In the genomic region with DNA sequence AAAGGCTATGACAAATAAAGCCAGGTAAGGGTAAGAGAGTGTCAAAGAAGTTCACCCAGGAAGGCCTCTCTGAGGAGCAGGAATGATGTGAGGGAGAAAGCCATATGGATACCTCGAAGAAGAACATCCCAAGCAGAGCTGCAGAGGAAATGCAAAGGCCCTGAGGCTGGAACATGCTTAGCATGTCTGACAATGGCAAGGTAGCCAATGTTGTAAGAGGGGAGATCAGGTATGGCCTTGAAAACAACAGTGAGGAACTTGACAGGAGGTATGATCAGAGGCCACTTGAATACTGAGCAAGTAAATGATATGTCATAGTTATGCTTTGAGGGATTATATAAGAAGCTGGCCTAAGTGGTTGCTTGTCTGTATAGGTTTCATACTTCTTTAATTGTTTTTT, we compare ENCODE assay signal across 13 cellular contexts. TPM values are rescaled to one million over a fixed set of nuclear protein-coding genes. Genes with fewer than 3 reads are reported as not detected.
DNase-seq lines count a peak whose midpoint lies in the region; ATAC-seq and TF ChIP-seq lines count a peak whose summit lies in the region.
"Had no signal": no experiment of that assay in that cellular context is flagged by ENCODE, and none has a peak within 500 bp of the region (broad histone marks: within the 10 kb centered on the region; RNA-seq: fewer than 3 reads in every experiment).

No MANE protein-coding gene starts in this region.

- H3K27me3 Mint-ChIP-seq in activated T-helper 17 cell treated with anti-CD3 and anti-CD28 coated beads, Interleukin-2, amount 50 U/mL, for 72 hours = no peaks in the 10 kb centered on the region
- H3K27me3 Mint-ChIP-seq in naive thymus-derived CD8-positive, alpha-beta T cell = no peaks in the 10 kb centered on the region
- H3K27me3 Mint-ChIP-seq: progenitor cell of endocrine pancreas had no signal

- H3K36me3 ChIP-seq in BLaER1 treated with 17β-estradiol and CSF1 and Interleukin-3, amounts not matched to agents 10 nM and 100 nM = peaks cover 0 to 46% (median 21%) of the 10 kb centered on the region in 11 experiments; a peak in 13 of 22 replicates
- no peaks in the 10 kb centered on the region for H3K36me3 ChIP-seq in upper lobe of left lung

- TF ChIP-seq CTCF in upper lobe of left lung (IDR thresholded peaks at IDR 0.05) = no peak

- peak overlapping the region; percentile 22 to 97 (median 90) for H3K4me2 ChIP-seq in BLaER1 treated with 17β-estradiol and CSF1 and Interleukin-3, amounts not matched to agents 10 nM and 100 nM

- POLR2A ChIA-PET in naive thymus-derived CD8-positive, alpha-beta T cell (lab: Charles Lee) = no interaction called here

- H3K4me3 Mint-ChIP-seq in activated T-helper 17 cell treated with anti-CD3 and anti-CD28 coated beads, Interleukin-2, amount 50 U/mL, for 72 hours = peak overlapping the region; percentile 46
- peak overlapping the region in 8 of 10 donors; percentile 43 to 81 (median 64) for H3K4me3 Mint-ChIP-seq in naive thymus-derived CD8-positive, alpha-beta T cell
- H3K4me3 Mint-ChIP-seq: WTC11 had no signal

- no peak for TF ChIP-seq POLR2A in upper lobe of left lung (IDR thresholded peaks at IDR 0.05)

- H3K4me1 Mint-ChIP-seq in activated T-helper 17 cell treated with anti-CD3 and anti-CD28 coated beads, Interleukin-2, amount 50 U/mL, for 72 hours = peaks cover 28% of the 10 kb centered on the region
- peaks cover 43 to 76% (median 69%) of the 10 kb centered on the region in 4 donors for H3K4me1 Mint-ChIP-seq in naive thymus-derived CD8-positive, alpha-beta T cell

- peak overlapping the region in 2 of 10 experiments; percentile 23 to 98; a peak in 1 of 20 replicates for H3K4me3 ChIP-seq in BLaER1 treated with 17β-estradiol and CSF1 and Interleukin-3, amounts not matched to agents 10 nM and 100 nM
- peak overlapping the region; percentile 36 for H3K4me3 ChIP-seq in GM08714 (ENCODE audit: low read length)
- no peak overlapping the region for H3K4me3 ChIP-seq in upper lobe of left lung
- H3K4me3 ChIP-seq: coronary artery, testis had no signal

- WGBS in upper lobe of left lung, 2 donors = 94 to 95% methylated on average over 1 of the region's 1 CpG

- H3K27ac Mint-ChIP-seq in activated T-helper 17 cell treated with anti-CD3 and anti-CD28 coated beads, Interleukin-2, amount 50 U/mL, for 72 hours = no peak overlapping the region
- H3K27ac Mint-ChIP-seq in naive thymus-derived CD8-positive, alpha-beta T cell = peak overlapping the region in 6 of 10 donors; percentile 0 to 54 (median 14)
- H3K27ac Mint-ChIP-seq: progenitor cell of endocrine pancreas, WTC11 had no signal

- no peak for TF ChIP-seq EP300 in upper lobe of left lung (IDR thresholded peaks at IDR 0.05)

- H3K36me3 Mint-ChIP-seq in activated T-helper 17 cell treated with anti-CD3 and anti-CD28 coated beads, Interleukin-2, amount 50 U/mL, for 72 hours (ENCODE audit: low read depth) = peaks cover 16% of the 10 kb centered on the region
- H3K36me3 Mint-ChIP-seq in naive thymus-derived CD8-positive, alpha-beta T cell = peaks cover 0 to 18% (median 6%) of the 10 kb centered on the region in 3 donors
- H3K36me3 Mint-ChIP-seq: WTC11 had no signal

- DNase-seq in naive thymus-derived CD8-positive, alpha-beta T cell = no peak
- DNase-seq in NCI-H2107 treated with DMSO at 0.1 percent for 48 hours (lab: John Stamatoyannopoulos, UW; ENCODE audit: unreplicated experiment) = no peak
- DNase-seq in stimulated activated CD4-positive, alpha-beta T cell treated with anti-CD3 and anti-CD28 coated beads, Interleukin-4, amount 100 ng/mL, for 4 hours = no peak
- no peak for DNase-seq in upper lobe of left lung
- DNase-seq: kidney glomerular epithelial cell, NCI-H1417, testis had no signal

- H3K27ac ChIP-seq in BLaER1 treated with 17β-estradiol and CSF1 and Interleukin-3, amounts not matched to agents 10 nM and 100 nM = no peak overlapping the region
- H3K27ac ChIP-seq in upper lobe of left lung = no peak overlapping the region
- H3K27ac ChIP-seq: coronary artery, testis had no signal

- H4K20me1 ChIP-seq in BLaER1 treated with 17β-estradiol and CSF1 and Interleukin-3, amounts not matched to agents 10 nM and 100 nM = peaks cover 0 to 70% (median 16%) of the 10 kb centered on the region in 11 experiments; a peak in 8 of 22 replicates

- H3K4me1 ChIP-seq in BLaER1 treated with 17β-estradiol and CSF1 and Interleukin-3, amounts not matched to agents 10 nM and 100 nM = peaks cover 34 to 51% (median 43%) of the 10 kb centered on the region in 10 experiments
- peaks cover 19 to 30% (median 25%) of the 10 kb centered on the region in 4 donors for H3K4me1 ChIP-seq in upper lobe of left lung

- H3K9me3 Mint-ChIP-seq in activated T-helper 17 cell treated with anti-CD3 and anti-CD28 coated beads, Interleukin-2, amount 50 U/mL, for 72 hours = no peaks in the 10 kb centered on the region
- H3K9me3 Mint-ChIP-seq in naive thymus-derived CD8-positive, alpha-beta T cell = no peaks in the 10 kb centered on the region

- peaks cover 0 to 4% (median 0%) of the 10 kb centered on the region in 11 experiments; a peak in 5 of 22 replicates for H3K9me3 ChIP-seq in BLaER1 treated with 17β-estradiol and CSF1 and Interleukin-3, amounts not matched to agents 10 nM and 100 nM (replicated peaks in 1 of 11)
- no peaks in the 10 kb centered on the region for H3K9me3 ChIP-seq in upper lobe of left lung
- H3K9me3 ChIP-seq: testis had no signal

- no peak for ATAC-seq in activated T-helper 17 cell treated with anti-CD3 and anti-CD28 coated beads, Interleukin-2, amount 50 U/mL, for 72 hours (replicated peaks)
- ATAC-seq in naive thymus-derived CD8-positive, alpha-beta T cell = no peak
- ATAC-seq in upper lobe of left lung (ENCODE audit: low FRiP score in 2 of 2) = no peak
- ATAC-seq: WTC11 had no signal

- H3K9ac ChIP-seq in BLaER1 treated with 17β-estradiol and CSF1 and Interleukin-3, amounts not matched to agents 10 nM and 100 nM = no peak overlapping the region

- H3K27me3 ChIP-seq in BLaER1 treated with 17β-estradiol and CSF1 and Interleukin-3, amounts not matched to agents 10 nM and 100 nM = no peaks in the 10 kb centered on the region
- H3K27me3 ChIP-seq in upper lobe of left lung = no peaks in the 10 kb centered on the region
- H3K27me3 ChIP-seq: testis had no signal

RNA-seq across cellular contexts. Expression of gene SCFD2, which starts 3.8 kb away (rescaled TPM):
- 10 to 100 TPM; 16.8 to 30.5 TPM for total RNA-seq in activated T-helper 17 cell treated with anti-CD3 and anti-CD28 coated beads, Interleukin-2, amount 50 U/mL, for 72 hours
- 10 to 100 TPM; 14.3 to 14.8 TPM for total RNA-seq in naive thymus-derived CD8-positive, alpha-beta T cell
- polyA plus RNA-seq in naive thymus-derived CD8-positive, alpha-beta T cell = 10 to 100 TPM; 17.2 to 21.7 (median 18.9) TPM
- total RNA-seq in upper lobe of left lung = 10 to 100 TPM; 15.2 to 33.5 (median 20.0) TPM

RNA-seq across cellular contexts. Expression of gene FIP1L1, which starts 15.3 kb away (rescaled TPM):
- total RNA-seq in activated T-helper 17 cell treated with anti-CD3 and anti-CD28 coated beads, Interleukin-2, amount 50 U/mL, for 72 hours = 10 to 100 TPM; 49.3 to 70.3 TPM
- 10 to 100 TPM; 88.0 to 91.7 TPM for total RNA-seq in naive thymus-derived CD8-positive, alpha-beta T cell
- 10 to 100 TPM; 55.3 to 72.2 (median 65.7) TPM for polyA plus RNA-seq in naive thymus-derived CD8-positive, alpha-beta T cell
- 10 to 100 TPM; 30.0 to 67.9 (median 39.7) TPM for total RNA-seq in upper lobe of left lung
